Comparison of ENCODE assay signal across 32 cellular contexts in genomic region chr9:133254471-133254870, GRCh38. TPM values are rescaled to one million over a fixed set of nuclear protein-coding genes. Genes with fewer than 3 reads are reported as not detected.
"Had no signal": no experiment of that assay in that cellular context is flagged by ENCODE, and none has a peak within 500 bp of the region (broad histone marks: within the 10 kb centered on the region; RNA-seq: fewer than 3 reads in every experiment).

No MANE protein-coding gene starts in this region.

- H3K4me1 ChIP-seq: foreskin keratinocyte, gastrocnemius medialis had no signal

- DNase-seq: activated CD4-positive, alpha-beta memory T cell treated with anti-CD3 and anti-CD28 coated beads, Interleukin-2, amount 10 ng/mL, durations not matched to agents 7 days and 5 days; activated CD4-positive, alpha-beta T cell treated with anti-CD3 and anti-CD28 coated beads for 1 hour; activated CD4-positive, alpha-beta T cell treated with anti-CD3 and anti-CD28 coated beads for 4 hours; activated CD4-positive, alpha-beta T cell treated with anti-CD3 and anti-CD28 coated beads, Interleukin-2, amount 10 ng/mL, durations not matched to agents 7 days and 5 days; activated CD4-positive, alpha-beta T cell treated with anti-CD3 and anti-CD28 coated beads, Interleukin-2, amount 50 U/mL, for 4 hours; activated effector memory CD4-positive, alpha-beta T cell treated with Interleukin-2 at 50 U/mL for 16 hours; activated gamma-delta T cell treated with Interleukin-2 at 50 U/mL for 16 hours; activated naive CD4-positive, alpha-beta T cell treated with anti-CD3 and anti-CD28 coated beads, Interleukin-2, amount 50 U/mL, for 16 hours; activated naive CD4-positive, alpha-beta T cell treated with Interleukin-2 at 50 U/mL for 16 hours; activated T-cell treated with anti-CD3 and anti-CD28 coated beads, Interleukin-2, amount 50 U/mL, for 4 hours; amniotic stem cell; anterior cingulate cortex; brain microvascular endothelial cell; caudate nucleus; cortex of kidney; dermis blood vessel endothelial cell; effector CD4-positive, alpha-beta T cell; effector memory CD8-positive, alpha-beta T cell; erythroblast; foreskin keratinocyte; gastrocnemius medialis; glutamatergic neuron; T-helper 2 cell had no signal

- FAIRE-seq: astrocyte, colon had no signal

- H3K27ac ChIP-seq: brain microvascular endothelial cell, esophagus muscularis mucosa, foreskin keratinocyte, gastrocnemius medialis, VCaP had no signal

- H3K9me3 ChIP-seq: gastrocnemius medialis had no signal

- ATAC-seq: activated T-cell treated with anti-CD3 and anti-CD28 coated beads, Interleukin-2, amount 50 U/mL, for 4 hours; activated T-helper 17 cell treated with anti-CD3 and anti-CD28 coated beads, Interleukin-2, amount 50 U/mL, for 72 hours; effector memory CD8-positive, alpha-beta T cell; foreskin keratinocyte; gastrocnemius medialis; WTC11 had no signal

- H3K36me3 ChIP-seq: brain microvascular endothelial cell, gastrocnemius medialis had no signal

- H3K4me3 ChIP-seq: esophagus muscularis mucosa, gastrocnemius medialis had no signal

RNA-seq across cellular contexts. Expression of gene ABO, which starts 20.5 kb away (rescaled TPM):
- total RNA-seq: activated T-helper 17 cell treated with anti-CD3 and anti-CD28 coated beads, Interleukin-2, amount 50 U/mL, for 72 hours; astrocyte; foreskin keratinocyte had no signal
- polyA plus RNA-seq: foreskin keratinocyte had no signal

RNA-seq across cellular contexts. Expression of gene OBP2B, which starts 45.4 kb away (rescaled TPM):
- total RNA-seq: activated CD4-positive, alpha-beta memory T cell treated with anti-CD3 and anti-CD28 coated beads, Interleukin-2, amount 10 ng/mL, durations not matched to agents 7 days and 5 days; activated CD4-positive, alpha-beta T cell treated with anti-CD3 and anti-CD28 coated beads, Interleukin-2, amount 10 ng/mL, durations not matched to agents 7 days and 5 days; activated T-cell treated with anti-CD3 and anti-CD28 coated beads, Interleukin-2, amount 50 U/mL, for 4 hours; activated T-helper 17 cell treated with anti-CD3 and anti-CD28 coated beads, Interleukin-2, amount 50 U/mL, for 72 hours; astrocyte; chondrocyte; dermis blood vessel endothelial cell; esophagus muscularis mucosa; foreskin keratinocyte; gastrocnemius medialis; T-helper 1 cell treated with Interleukin-12 subunit alpha and Interleukin-12 subunit beta and Interleukin-4 antibody, amounts not matched to agents 30 ng/mL and 1 ng/mL, for 36 hours; WTC11 had no signal
- polyA plus RNA-seq: adipose tissue, foreskin keratinocyte had no signal
